In the genomic region with DNA sequence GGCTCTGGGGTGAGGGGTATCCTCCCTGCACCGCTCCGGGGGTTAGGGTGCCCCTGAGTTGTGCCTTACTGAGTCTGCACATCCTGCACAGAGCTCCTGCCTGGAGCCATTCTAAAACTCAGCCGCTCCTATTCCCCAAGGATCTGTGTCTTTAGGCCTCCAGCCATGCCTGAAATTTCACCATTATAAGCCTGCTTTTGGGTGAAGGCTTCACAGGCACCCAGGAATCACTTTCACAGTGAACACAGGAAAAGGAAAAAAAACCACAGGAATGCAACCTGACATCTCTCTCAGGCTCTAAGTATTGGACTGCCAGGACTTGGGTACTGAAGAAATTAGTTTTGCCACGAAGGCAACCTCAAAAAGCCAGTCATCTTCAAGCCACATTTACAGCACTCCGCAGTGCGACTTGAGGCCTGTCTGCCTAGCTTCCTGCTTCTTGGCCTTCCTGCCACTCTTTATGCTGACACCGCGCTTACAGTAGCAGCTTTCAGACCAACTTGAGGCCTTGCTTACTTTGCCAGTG, we compare ENCODE assay signal across 8 cellular contexts. TPM values are rescaled to one million over a fixed set of nuclear protein-coding genes. Genes with fewer than 3 reads are reported as not detected.
DNase-seq lines count a peak whose midpoint lies in the region; ATAC-seq and TF ChIP-seq lines count a peak whose summit lies in the region.

No MANE protein-coding gene starts in this region.

- peaks cover 35% of the 10 kb centered on the region for H3F3A ChIP-seq in SK-N-SH (replicated peaks; ENCODE audit: insufficient read depth)

- ATAC-seq in lower lobe of right lung, result peak; percentile 86 to 87
- peak; percentile 88 for ATAC-seq in stimulated activated naive CD8-positive, alpha-beta T cell treated with anti-CD3 and anti-CD28 coated beads, Interleukin-15, Interleukin-2, amounts not matched to agents 100 U/mL and 50 U/mL, for 24 hours

- CTCF ChIA-PET in AG04449 (lab: Yijun Ruan, JAX) (interaction anchor here (1.1 to 1.2 kb wide), 3 partner anchors 10 to 183 kb away, joined by 3 to 6 read pairs (median 3); no protein-coding TSS in a partner anchor), SK-N-SH (lab: Yijun Ruan, JAX) (interaction anchor here (0.6 kb wide), 1 partner anchor 126 kb away, joined by 3 read pairs; no protein-coding TSS in a partner anchor)

- H3K27ac ChIP-seq in SK-N-SH (ENCODE audit: low read depth in 2 of 2, low read length in 1 of 2) (peak overlapping the region; percentile 85 to 96), lower lobe of right lung (peak overlapping the region; percentile 54)

- H3K9me3 ChIP-seq in SK-N-SH, result no peaks in the 10 kb centered on the region
- no peaks in the 10 kb centered on the region for H3K9me3 ChIP-seq in lower lobe of right lung

- peak overlapping the region; percentile 75 for H3K4me2 ChIP-seq in SK-N-SH

- DNase-seq in AG04449 (ENCODE audit: low read depth, low spot score), result peak; percentile 95
- peak; percentile 93 for DNase-seq in H4 (ENCODE audit: low spot score)
- DNase-seq in SK-N-SH, result no peak
- DNase-seq in amniotic epithelial cell (ENCODE audit: low read depth), result peak; percentile 87
- DNase-seq in lower lobe of right lung, result peak; percentile 53
- DNase-seq in stimulated activated naive CD8-positive, alpha-beta T cell treated with anti-CD3 and anti-CD28 coated beads, Interleukin-15, Interleukin-2, amounts not matched to agents 100 U/mL and 50 U/mL, for 24 hours, result peak; percentile 45
- no peak for DNase-seq in DMS53 treated with DMSO at 0.1 percent for 48 hours (lab: John Stamatoyannopoulos, UW; ENCODE audit: unreplicated experiment)
- DNase-seq in COLO829 (ENCODE audit: low spot score), result no peak

- H3K27me3 ChIP-seq in SK-N-SH (ENCODE audit: insufficient read depth) (no peaks in the 10 kb centered on the region), lower lobe of right lung (ENCODE audit: low read depth) (no peaks in the 10 kb centered on the region)

- peaks cover 76% of the 10 kb centered on the region for H3K79me2 ChIP-seq in SK-N-SH (ENCODE audit: insufficient read depth)

- POLR2A ChIA-PET in AG04449 (lab: Yijun Ruan, JAX), result interaction anchor here (0.6 to 1.8 kb wide), 8 partner anchors 9 to 67 kb away, joined by 3 to 12 read pairs (median 3); no protein-coding TSS in a partner anchor
- POLR2A ChIA-PET in SK-N-SH (lab: Yijun Ruan, JAX), result no interaction called here

- no peaks in the 10 kb centered on the region for H3K9me2 ChIP-seq in SK-N-SH

- no peak for TF ChIP-seq RAD21 in SK-N-SH (IDR thresholded peaks at IDR 0.05; ENCODE audit: low read length)

- WGBS in SK-N-SH (ENCODE audit: low lambda C conversion rate), result 32% methylated on average over 8 of the region's 8 CpGs

- H3K9ac ChIP-seq in SK-N-SH, result peak overlapping the region; percentile 76

- H4K20me1 ChIP-seq in SK-N-SH (ENCODE audit: insufficient read depth), result no peaks in the 10 kb centered on the region

- intact Hi-C loops in lower lobe of right lung (cut with DNase I), result no loop called here

- TF ChIP-seq CTCF in AG04449 (IDR thresholded peaks at IDR 0.05; ENCODE audit: insufficient read depth, low read length, missing control alignments), result no peak
- TF ChIP-seq CTCF in SK-N-SH (IDR thresholded peaks at IDR 0.05), result no peak
- TF ChIP-seq CTCF in lower lobe of right lung (IDR thresholded peaks at IDR 0.05), result no peak

- no peak overlapping the region for H3K4me3 ChIP-seq in AG04449 (ENCODE audit: low read depth, low read length)
- no peak overlapping the region for H3K4me3 ChIP-seq in SK-N-SH (ENCODE audit: low read depth in 2 of 2, low read length in 1 of 2)
- H3K4me3 ChIP-seq in lower lobe of right lung, result no peak overlapping the region

- H2AFZ ChIP-seq in SK-N-SH (ENCODE audit: low read depth), result peak overlapping the region; percentile 65; the same call in 1 of the 2 replicates

- peaks cover 6 to 40% of the 10 kb centered on the region in 2 experiments; a peak in 3 of 4 replicates for H3K4me1 ChIP-seq in SK-N-SH (ENCODE audit: control insufficient read depth in 1 of 2, insufficient read depth in 2 of 2, low read depth in 1 of 2, low read length in 1 of 2)
- H3K4me1 ChIP-seq in lower lobe of right lung, result peaks cover 12% of the 10 kb centered on the region

- TF ChIP-seq EP300 in SK-N-SH (IDR thresholded peaks at IDR 0.05; ENCODE audit: borderline replicate concordance in 1 of 2, low read depth in 1 of 2, low read length in 1 of 2), result peak in 1 of 2 experiments; percentile 80; a peak in 1 of 4 replicates

- peaks cover 10 to 15% of the 10 kb centered on the region in 2 experiments for H3K36me3 ChIP-seq in SK-N-SH (replicated peaks in 1 of 2; ENCODE audit: control insufficient read depth in 1 of 2, insufficient read depth in 2 of 2, low read length in 1 of 2)
- H3K36me3 ChIP-seq in lower lobe of right lung, result no peaks in the 10 kb centered on the region

TF ChIP-seq in SK-N-SH, 30 proteins besides CTCF, POLR2A, EP300 and RAD21:
- TF ChIP-seq SIN3A (IDR thresholded peaks at IDR 0.05; ENCODE audit: borderline replicate concordance, low read depth, low read length) (0 out of 2 replicates have a peak, but pooled peaks have one; percentile 41), RXRA (IDR thresholded peaks at IDR 0.05; ENCODE audit: borderline replicate concordance, low read depth) (no peak; the same call in 1 of the 2 replicates), TCF12 (IDR thresholded peaks at IDR 0.05) (peak; percentile 76), FOSL2 (IDR thresholded peaks at IDR 0.05; ENCODE audit: borderline replicate concordance, low read depth) (no peak), SMC3 (IDR thresholded peaks at IDR 0.05; ENCODE audit: low read depth, low read length) (no peak), TEAD4 (IDR thresholded peaks at IDR 0.05; ENCODE audit: borderline replicate concordance, insufficient read depth) (peak; percentile 86), NFIC (IDR thresholded peaks at IDR 0.05; ENCODE audit: borderline replicate concordance) (0 out of 2 replicates have a peak, but pooled peaks have one; percentile 36), YY1 (IDR thresholded peaks at IDR 0.05; ENCODE audit: low read depth) (peak; percentile 46; the same call in 1 of the 2 replicates), EZH2phosphoT487 (IDR thresholded peaks at IDR 0.05; ENCODE audit: borderline replicate concordance, low read depth) (no peak), ELF1 (IDR thresholded peaks at IDR 0.05) (0 out of 2 replicates have a peak, but pooled peaks have one; percentile 27), JUND (IDR thresholded peaks at IDR 0.05) (peak; percentile 44), POLR2AphosphoS5 (IDR thresholded peaks at IDR 0.05; ENCODE audit: low read depth, low read length) (peak; percentile 18; the same call in 1 of the 2 replicates)
- TF ChIP-seq, protein P1, sequence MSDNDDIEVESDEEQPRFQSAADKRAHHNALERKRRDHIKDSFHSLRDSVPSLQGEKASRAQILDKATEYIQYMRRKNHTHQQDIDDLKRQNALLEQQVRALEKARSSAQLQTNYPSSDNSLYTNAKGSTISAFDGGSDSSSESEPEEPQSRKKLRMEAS (IDR thresholded peaks at IDR 0.05; ENCODE audit: low read depth), result peak; percentile 77
- TF ChIP-seq, protein P2, sequence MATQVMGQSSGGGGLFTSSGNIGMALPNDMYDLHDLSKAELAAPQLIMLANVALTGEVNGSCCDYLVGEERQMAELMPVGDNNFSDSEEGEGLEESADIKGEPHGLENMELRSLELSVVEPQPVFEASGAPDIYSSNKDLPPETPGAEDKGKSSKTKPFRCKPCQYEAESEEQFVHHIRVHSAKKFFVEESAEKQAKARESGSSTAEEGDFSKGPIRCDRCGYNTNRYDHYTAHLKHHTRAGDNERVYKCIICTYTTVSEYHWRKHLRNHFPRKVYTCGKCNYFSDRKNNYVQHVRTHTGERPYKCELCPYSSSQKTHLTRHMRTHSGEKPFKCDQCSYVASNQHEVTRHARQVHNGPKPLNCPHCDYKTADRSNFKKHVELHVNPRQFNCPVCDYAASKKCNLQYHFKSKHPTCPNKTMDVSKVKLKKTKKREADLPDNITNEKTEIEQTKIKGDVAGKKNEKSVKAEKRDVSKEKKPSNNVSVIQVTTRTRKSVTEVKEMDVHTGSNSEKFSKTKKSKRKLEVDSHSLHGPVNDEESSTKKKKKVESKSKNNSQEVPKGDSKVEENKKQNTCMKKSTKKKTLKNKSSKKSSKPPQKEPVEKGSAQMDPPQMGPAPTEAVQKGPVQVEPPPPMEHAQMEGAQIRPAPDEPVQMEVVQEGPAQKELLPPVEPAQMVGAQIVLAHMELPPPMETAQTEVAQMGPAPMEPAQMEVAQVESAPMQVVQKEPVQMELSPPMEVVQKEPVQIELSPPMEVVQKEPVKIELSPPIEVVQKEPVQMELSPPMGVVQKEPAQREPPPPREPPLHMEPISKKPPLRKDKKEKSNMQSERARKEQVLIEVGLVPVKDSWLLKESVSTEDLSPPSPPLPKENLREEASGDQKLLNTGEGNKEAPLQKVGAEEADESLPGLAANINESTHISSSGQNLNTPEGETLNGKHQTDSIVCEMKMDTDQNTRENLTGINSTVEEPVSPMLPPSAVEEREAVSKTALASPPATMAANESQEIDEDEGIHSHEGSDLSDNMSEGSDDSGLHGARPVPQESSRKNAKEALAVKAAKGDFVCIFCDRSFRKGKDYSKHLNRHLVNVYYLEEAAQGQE (IDR thresholded peaks at IDR 0.05; ENCODE audit: low read depth, low read length), result peak; percentile 27; the same call in 1 of the 2 replicates
- TF ChIP-seq, protein P3, sequence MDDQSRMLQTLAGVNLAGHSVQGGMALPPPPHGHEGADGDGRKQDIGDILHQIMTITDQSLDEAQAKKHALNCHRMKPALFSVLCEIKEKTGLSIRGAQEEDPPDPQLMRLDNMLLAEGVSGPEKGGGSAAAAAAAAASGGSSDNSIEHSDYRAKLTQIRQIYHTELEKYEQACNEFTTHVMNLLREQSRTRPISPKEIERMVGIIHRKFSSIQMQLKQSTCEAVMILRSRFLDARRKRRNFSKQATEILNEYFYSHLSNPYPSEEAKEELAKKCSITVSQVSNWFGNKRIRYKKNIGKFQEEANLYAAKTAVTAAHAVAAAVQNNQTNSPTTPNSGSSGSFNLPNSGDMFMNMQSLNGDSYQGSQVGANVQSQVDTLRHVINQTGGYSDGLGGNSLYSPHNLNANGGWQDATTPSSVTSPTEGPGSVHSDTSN (IDR thresholded peaks at IDR 0.05), result peak; percentile 80

RNA-seq across cellular contexts. Expression of a gene that starts 30.9 kb away (rescaled TPM):
- 22.8 and 33.2 TPM in 2 replicates for total RNA-seq in H4 (2014; rRNA removed; shearing (Covaris generic))
- 56.3 and 78.9 TPM in 2 replicates for polyA plus RNA-seq in SK-N-SH (2012; rRNA removed)
- 45.8 and 54.1 TPM in 2 replicates for polyA plus RNA-seq in SK-N-SH (2012; cell fraction: cytosol; rRNA removed)
- 43.7 and 69.2 TPM in 2 replicates for polyA plus RNA-seq in SK-N-SH (2012; cell fraction: nucleus; rRNA removed)
- total RNA-seq in lower lobe of right lung, result 57.6 TPM

Comparison
In these comparisons a context has a peak if more than half of its experiments do, and no peak if none do; other contexts are left out.
1. DNase-seq: peak in AG04449 (single experiment), H4 (single experiment), amniotic epithelial cell (single experiment), lower lobe of right lung (single experiment) and stimulated activated naive CD8-positive, alpha-beta T cell treated with anti-CD3 and anti-CD28 coated beads, Interleukin-15, Interleukin-2, amounts not matched to agents 100 U/mL and 50 U/mL, for 24 hours (single experiment); none in SK-N-SH (single experiment), DMS53 treated with DMSO at 0.1 percent for 48 hours (single experiment) and COLO829 (single experiment).